In genomic region chr13:95678967-95679366, GRCh38 we compare ENCODE assay signal across 9 cellular contexts. TPM values are rescaled to one million over a fixed set of nuclear protein-coding genes. Genes with fewer than 3 reads are reported as not detected.
DNase-seq lines count a peak whose midpoint lies in the region; ATAC-seq and TF ChIP-seq lines count a peak whose summit lies in the region.
"Had no signal": no experiment of that assay in that cellular context is flagged by ENCODE, and none has a peak within 500 bp of the region (broad histone marks: within the 10 kb centered on the region; RNA-seq: fewer than 3 reads in every experiment).

No MANE protein-coding gene starts in this region.

- H3K36me3 Mint-ChIP-seq in activated CD4-positive, alpha-beta T cell treated with anti-CD3 and anti-CD28 coated beads for 36 hours (ENCODE audit: low read depth), result peaks cover 17% of the 10 kb centered on the region

- no peak for TF ChIP-seq EP300 in esophagus muscularis mucosa (IDR thresholded peaks at IDR 0.05)

- BruUV-seq in Panc1 (replicated peaks; lab: Mats Ljungman, UMichigan), result TSS peak; percentile 58

- H3K27me3 Mint-ChIP-seq in activated CD4-positive, alpha-beta T cell treated with anti-CD3 and anti-CD28 coated beads for 36 hours, result no peaks in the 10 kb centered on the region

- TF ChIP-seq CTCF in Panc1 (IDR thresholded peaks at IDR 0.05) (no peak), esophagus muscularis mucosa (IDR thresholded peaks at IDR 0.05) (no peak)

- H3K4me1 ChIP-seq in Panc1 (ENCODE audit: control insufficient read depth, insufficient read depth, low read length) (peaks cover 16% of the 10 kb centered on the region; the same call in 1 of the 2 replicates), esophagus muscularis mucosa (peaks cover 30 to 65% (median 60%) of the 10 kb centered on the region in 4 donors)

- ATAC-seq in activated CD4-positive, alpha-beta T cell treated with anti-CD3 and anti-CD28 coated beads for 36 hours, result no peak
- ATAC-seq in Panc1, result no peak
- no peak for ATAC-seq in GM18858 (IDR thresholded peaks at IDR 0.05; ENCODE audit: unreplicated experiment)

- 0 out of 2 replicates have a peak overlapping the region, but pooled peaks have one; percentile 12 for H3K27ac ChIP-seq in Panc1 (ENCODE audit: low read length)
- H3K27ac ChIP-seq in esophagus muscularis mucosa (replicated peaks in 1 of 4), result peak overlapping the region in 3 of 4 donors; percentile 98

- TF ChIP-seq POLR2A in esophagus muscularis mucosa (IDR thresholded peaks at IDR 0.05; ENCODE audit: low read depth), result no peak

- H3K27me3 ChIP-seq in Panc1 (ENCODE audit: control insufficient read depth, insufficient read depth, low read length) (no peaks in the 10 kb centered on the region), esophagus muscularis mucosa (no peaks in the 10 kb centered on the region)
- H3K27me3 ChIP-seq: MG63 had no signal

- POLR2A ChIA-PET in activated CD4-positive, alpha-beta T cell treated with anti-CD3 and anti-CD28 coated beads for 36 hours (lab: Charles Lee), result no interaction called here
- POLR2A ChIA-PET in Panc1 (lab: Charles Lee), result interaction anchor here (0.6 kb wide), 1 partner anchor 416 kb away, joined by 9 read pairs; no protein-coding TSS in a partner anchor

- in situ Hi-C loops in Panc1 (cut with HindIII; ENCODE audit: low pct_unique_long_range_greater_than_20kb, low sequenced_read_pairs), result no loop called here

- intact Hi-C loops in activated CD4-positive, alpha-beta T cell treated with anti-CD3 and anti-CD28 coated beads for 36 hours (cut with DNase I, micrococcal nuclease), result loop anchor here (5.0 kb wide), 3 partner anchors 377 to 1753 kb away; partner anchors contain the start of genes GPR180 (in 2 of the 2), ABCC4 (in 1 of the 2) and RAP2A (in 1 of the 2)
- intact Hi-C loops in Panc1 (cut with micrococcal nuclease; ENCODE audit: unreplicated experiment) (loop anchor here (10.0 kb wide), 1 partner anchor 156 kb away; no protein-coding TSS in a partner anchor), esophagus muscularis mucosa (cut with DNase I) (loop anchor here (5.0 to 10.0 kb wide), 3 partner anchors 37 to 106 kb away; partner anchors contain the start of gene DZIP1)

- H3K4me1 Mint-ChIP-seq in activated CD4-positive, alpha-beta T cell treated with anti-CD3 and anti-CD28 coated beads for 36 hours, result peaks cover 60% of the 10 kb centered on the region

- peak overlapping the region; percentile 87 for H3K27ac Mint-ChIP-seq in activated CD4-positive, alpha-beta T cell treated with anti-CD3 and anti-CD28 coated beads for 36 hours

- WGBS in esophagus muscularis mucosa, result 67% methylated on average over 4 of the region's 4 CpGs

- CTCF ChIA-PET in activated CD4-positive, alpha-beta T cell treated with anti-CD3 and anti-CD28 coated beads for 36 hours (lab: Charles Lee), result no interaction called here
- CTCF ChIA-PET in Panc1 (lab: Charles Lee), result no interaction called here

- peaks cover 1% of the 10 kb centered on the region for H3K9me3 Mint-ChIP-seq in activated CD4-positive, alpha-beta T cell treated with anti-CD3 and anti-CD28 coated beads for 36 hours (ENCODE audit: low read depth)

- H3K36me3 ChIP-seq in Panc1 (ENCODE audit: control insufficient read depth, insufficient read depth, low read length) (peaks cover 3% of the 10 kb centered on the region; the same call in 1 of the 2 replicates), esophagus muscularis mucosa (no peaks in the 10 kb centered on the region)

- DNase-seq in activated CD4-positive, alpha-beta T cell treated with anti-CD3 and anti-CD28 coated beads for 36 hours, result no peak
- no peak for DNase-seq in activated CD4-positive, alpha-beta T cell treated with anti-CD3 and anti-CD28 coated beads, Interleukin-2, amount 50 U/mL, for 48 hours
- DNase-seq in Panc1 (ENCODE audit: low read depth, low spot score) (no peak), esophagus muscularis mucosa (ENCODE audit: extremely low spot score) (no peak), skeletal muscle cell (ENCODE audit: low read depth) (no peak), NCI-H1105 (lab: John Stamatoyannopoulos, UW) (no peak)
- DNase-seq in activated CD4-positive, CD25-positive, alpha-beta regulatory T cell treated with anti-CD3 and anti-CD28 coated beads, Interleukin-2, amount 50 U/mL, for 72 hours, result no peak
- DNase-seq: MG63 had no signal

- H3K9me3 ChIP-seq in Panc1 (ENCODE audit: control insufficient read depth, insufficient read depth, low read depth, low read length) (no peaks in the 10 kb centered on the region), esophagus muscularis mucosa (no peaks in the 10 kb centered on the region)
- H3K9me3 ChIP-seq: MG63 had no signal

- peak overlapping the region; percentile 96 for H3K4me3 Mint-ChIP-seq in activated CD4-positive, alpha-beta T cell treated with anti-CD3 and anti-CD28 coated beads for 36 hours

- H3K4me3 ChIP-seq in Panc1 (ENCODE audit: low read depth in 2 of 2, low read length in 2 of 2), result peak overlapping the region; percentile 58 to 86; a peak in 3 of 4 replicates
- H3K4me3 ChIP-seq in esophagus muscularis mucosa, result no peak overlapping the region
- H3K4me3 ChIP-seq in skeletal muscle cell (ENCODE audit: low read depth, low read length), result peak overlapping the region; percentile 93

RNA-seq across cellular contexts. Expression of gene DNAJC3, which starts 2.0 kb away (rescaled TPM):
- 10 to 100 TPM; 13.4 to 16.3 TPM for total RNA-seq in activated CD4-positive, alpha-beta T cell treated with anti-CD3 and anti-CD28 coated beads for 36 hours
- total RNA-seq in Panc1 (2021; ENCODE audit: unreplicated experiment) (25.7 TPM), esophagus muscularis mucosa (10 to 100 TPM; 43.8 to 55.1 (median 48.9) TPM)
- polyA plus RNA-seq in Panc1 (2012; ENCODE audit: insufficient read length), result 8.5 TPM

RNA-seq across cellular contexts. Expression of gene DZIP1, which starts 34.5 kb away (rescaled TPM):
- total RNA-seq in activated CD4-positive, alpha-beta T cell treated with anti-CD3 and anti-CD28 coated beads for 36 hours, result under 1 TPM; 0.33 to 0.39 TPM
- 22.9 TPM for total RNA-seq in Panc1 (2021; ENCODE audit: unreplicated experiment)
- 12.0 TPM for polyA plus RNA-seq in Panc1 (2012; ENCODE audit: insufficient read length)
- 10 to 100 TPM; 14.5 to 31.3 (median 22.2) TPM for total RNA-seq in esophagus muscularis mucosa

Comparison
In these comparisons a context has a peak if more than half of its experiments do, and no peak if none do; other contexts are left out.
1. H3K4me3 ChIP-seq: peak in Panc1 (2 of 2) and skeletal muscle cell (single experiment); none in esophagus muscularis mucosa (0 of 4).
2. RNA of gene DZIP1, which starts 34.5 kb away (total RNA-seq): 22.9 TPM in Panc1 (single experiment) and 14.5 to 31.3 TPM in esophagus muscularis mucosa; 0.33 to 0.39 TPM in activated CD4-positive, alpha-beta T cell treated with anti-CD3 and anti-CD28 coated beads for 36 hours; every median in the first group is over 10 times any median in the second.